In genomic region chr2:145958611-145959010, GRCh38 we compare ENCODE assay signal across 17 cellular contexts.
DNase-seq lines count a peak whose midpoint lies in the region; FAIRE-seq and TF ChIP-seq lines count a peak whose summit lies in the region.
"Had no signal": no experiment of that assay in that cellular context is flagged by ENCODE, and none has a peak within 500 bp of the region (broad histone marks: within the 10 kb centered on the region; RNA-seq: fewer than 3 reads in every experiment).

No MANE protein-coding gene starts in this region.

- no peaks in the 10 kb centered on the region for H3K9me3 ChIP-seq in astrocyte (ENCODE audit: insufficient read depth, low read depth, low read length)

- CTCF ChIA-PET in activated naive CD4-positive, alpha-beta T cell treated with anti-CD3 and anti-CD28 coated beads, Interleukin-2, amount 10 ng/mL, durations not matched to agents 7 days and 5 days (lab: Charles Lee) = no interaction called here

- H3K27ac ChIP-seq in astrocyte (ENCODE audit: low read depth, low read length) = no peak overlapping the region
- H3K27ac ChIP-seq: C4-2B had no signal

- FAIRE-seq in astrocyte (lab: Jason Lieb, UNC) (no peak), frontal cortex (lab: Jason Lieb, UNC) (no peak)
- FAIRE-seq: G401.6, GM12891 had no signal

- peak overlapping the region; percentile 62 for H3K27ac Mint-ChIP-seq in astrocyte (ENCODE audit: unreplicated experiment)
- H3K27ac Mint-ChIP-seq in activated naive CD4-positive, alpha-beta T cell treated with anti-CD3 and anti-CD28 coated beads, Interleukin-2, amount 10 ng/mL, durations not matched to agents 7 days and 5 days = no peak overlapping the region
- H3K27ac Mint-ChIP-seq: B cell; CD4-positive, alpha-beta memory T cell; GM23338 had no signal

- H3K4me2 ChIP-seq in astrocyte (ENCODE audit: low read length) = no peak overlapping the region
- H3K4me2 ChIP-seq: GM23338 had no signal

- DNase-seq in EH (ENCODE audit: low read depth) = peak; percentile 14
- peak; percentile 41 for DNase-seq in astrocyte (ENCODE audit: low read depth)
- DNase-seq in fibroblast of peridontal ligament (ENCODE audit: extremely low read depth) = peak; percentile 29
- no peak for DNase-seq in medulla oblongata (ENCODE audit: extremely low spot score)
- DNase-seq in activated naive CD4-positive, alpha-beta T cell treated with anti-CD3 and anti-CD28 coated beads, Interleukin-2, amount 10 ng/mL, durations not matched to agents 7 days and 5 days = no peak
- no peak for DNase-seq in frontal cortex (ENCODE audit: low spot score in 2 of 2)
- no peak for DNase-seq in kidney tubule cell (ENCODE audit: low spot score)
- DNase-seq: ACHN; CD4-positive, alpha-beta memory T cell; DMS79; H7; IMR-90 had no signal

- no peak for TF ChIP-seq CTCF in astrocyte (IDR thresholded peaks at IDR 0.05; ENCODE audit: insufficient read depth, low read depth, low read length)

- no peak overlapping the region for H3K4me3 ChIP-seq in astrocyte (ENCODE audit: insufficient read depth, low read depth, low read length)
- H3K4me3 ChIP-seq: GM23338 had no signal

- no peaks in the 10 kb centered on the region for H3K27me3 ChIP-seq in astrocyte (ENCODE audit: insufficient read depth, low read length)

- no peaks in the 10 kb centered on the region for H3K36me3 Mint-ChIP-seq in astrocyte (ENCODE audit: low read depth, unreplicated experiment)
- no peaks in the 10 kb centered on the region for H3K36me3 Mint-ChIP-seq in activated naive CD4-positive, alpha-beta T cell treated with anti-CD3 and anti-CD28 coated beads, Interleukin-2, amount 10 ng/mL, durations not matched to agents 7 days and 5 days
- H3K36me3 Mint-ChIP-seq: CD4-positive, alpha-beta memory T cell had no signal

- no peaks in the 10 kb centered on the region for H3K4me1 ChIP-seq in astrocyte (ENCODE audit: insufficient read depth, low read length)

- H3K36me3 ChIP-seq in astrocyte (ENCODE audit: insufficient read depth, low read length) = no peaks in the 10 kb centered on the region

- peaks cover 17% of the 10 kb centered on the region for H3K4me1 Mint-ChIP-seq in astrocyte (ENCODE audit: low read depth, unreplicated experiment)
- H3K4me1 Mint-ChIP-seq in activated naive CD4-positive, alpha-beta T cell treated with anti-CD3 and anti-CD28 coated beads, Interleukin-2, amount 10 ng/mL, durations not matched to agents 7 days and 5 days = no peaks in the 10 kb centered on the region
- H3K4me1 Mint-ChIP-seq: B cell; CD4-positive, alpha-beta memory T cell; GM23338 had no signal

- no peak overlapping the region for H3K4me3 Mint-ChIP-seq in astrocyte (ENCODE audit: unreplicated experiment)
- H3K4me3 Mint-ChIP-seq in activated naive CD4-positive, alpha-beta T cell treated with anti-CD3 and anti-CD28 coated beads, Interleukin-2, amount 10 ng/mL, durations not matched to agents 7 days and 5 days = no peak overlapping the region
- H3K4me3 Mint-ChIP-seq: B cell; CD4-positive, alpha-beta memory T cell; GM23338 had no signal

- peaks cover 24% of the 10 kb centered on the region for H3K9me3 Mint-ChIP-seq in astrocyte (ENCODE audit: unreplicated experiment)
- peaks cover 21% of the 10 kb centered on the region for H3K9me3 Mint-ChIP-seq in activated naive CD4-positive, alpha-beta T cell treated with anti-CD3 and anti-CD28 coated beads, Interleukin-2, amount 10 ng/mL, durations not matched to agents 7 days and 5 days

- H4K20me1 ChIP-seq in astrocyte (ENCODE audit: insufficient read depth, low read length) = no peaks in the 10 kb centered on the region

- no peak overlapping the region for H2AFZ ChIP-seq in astrocyte (ENCODE audit: low read depth, low read length)
- H2AFZ ChIP-seq: GM23338 had no signal

- H3K27me3 Mint-ChIP-seq in astrocyte (ENCODE audit: low read depth, unreplicated experiment) = no peaks in the 10 kb centered on the region
- no peaks in the 10 kb centered on the region for H3K27me3 Mint-ChIP-seq in activated naive CD4-positive, alpha-beta T cell treated with anti-CD3 and anti-CD28 coated beads, Interleukin-2, amount 10 ng/mL, durations not matched to agents 7 days and 5 days
- H3K27me3 Mint-ChIP-seq: CD4-positive, alpha-beta memory T cell had no signal

- H3K9ac ChIP-seq in astrocyte (ENCODE audit: low read length) = no peak overlapping the region

- no peaks in the 10 kb centered on the region for H3K79me2 ChIP-seq in astrocyte (ENCODE audit: insufficient read depth, low read length)

Comparison
In these comparisons a context has a peak if more than half of its experiments do, and no peak if none do; other contexts are left out.
1. DNase-seq: peak in EH (single experiment), astrocyte (single experiment) and fibroblast of peridontal ligament (single experiment); none in medulla oblongata (single experiment), activated naive CD4-positive, alpha-beta T cell treated with anti-CD3 and anti-CD28 coated beads, Interleukin-2, amount 10 ng/mL, durations not matched to agents 7 days and 5 days (single experiment), frontal cortex (0 of 2) and kidney tubule cell (single experiment).